ENCODE assay signal across 28 cellular contexts in genomic region chr22:23113847-23114720, GRCh38. TPM values are rescaled to one million over a fixed set of nuclear protein-coding genes. Genes with fewer than 3 reads are reported as not detected.
DNase-seq lines count a peak whose midpoint lies in the region; ATAC-seq and TF ChIP-seq lines count a peak whose summit lies in the region.
"Had no signal": no experiment of that assay in that cellular context is flagged by ENCODE, and none has a peak within 500 bp of the region (broad histone marks: within the 10 kb centered on the region; RNA-seq: fewer than 3 reads in every experiment).

No MANE protein-coding gene starts in this region.

- no peak for TF ChIP-seq CTCF in ovary (IDR thresholded peaks at IDR 0.05)

- H2BK120ac ChIP-seq in neuronal stem cell (ENCODE audit: low read depth, low read length): no peak overlapping the region

- H3K23ac ChIP-seq in neuronal stem cell (ENCODE audit: low read depth, low read length, poor library complexity): peak overlapping the region; percentile 92

- DNase-seq in NAMALWA (ENCODE audit: low spot score): peak; percentile 25
- DNase-seq in globus pallidus (ENCODE audit: low spot score): peak; percentile 97
- DNase-seq in neuronal stem cell (ENCODE audit: low spot score): no peak
- DNase-seq in HAP-1 (ENCODE audit: low spot score in 2 of 2): no peak
- DNase-seq in ovary: no peak
- DNase-seq: activated CD4-positive, alpha-beta T cell treated with anti-CD3 and anti-CD28 coated beads, Interleukin-2, amount 50 U/mL, for 48 hours; activated naive CD4-positive, alpha-beta T cell treated with anti-CD3 and anti-CD28 coated beads, Interleukin-2, amount 10 ng/mL, durations not matched to agents 7 days and 5 days; Calu3; esophagus squamous epithelium; gastrocnemius medialis; islet precursor cell; MM.1S; NCI-H1417 treated with DMSO at 0.1 percent for 48 hours; NCI-H2081 treated with DMSO at 0.1 percent for 48 hours; NCI-H774; psoas muscle; stomach; T-helper 1 cell had no signal

- H3K4me1 ChIP-seq in neuronal stem cell (ENCODE audit: control insufficient read depth in 2 of 2, insufficient read depth in 1 of 2, low read depth in 1 of 2, low read length in 2 of 2): peaks cover 4 to 12% of the 10 kb centered on the region in 2 donors
- H3K4me1 ChIP-seq in HAP-1: no peaks in the 10 kb centered on the region
- peaks cover 11% of the 10 kb centered on the region for H3K4me1 ChIP-seq in ovary (ENCODE audit: insufficient read depth)
- H3K4me1 ChIP-seq: esophagus squamous epithelium, psoas muscle, upper lobe of left lung had no signal

- no peak overlapping the region for H2AK5ac ChIP-seq in neuronal stem cell (ENCODE audit: low read depth, low read length)

- H2BK12ac ChIP-seq in neuronal stem cell (ENCODE audit: low read length): no peak overlapping the region

- intact Hi-C loops in ovary (cut with DNase I): no loop called here

- H3K27ac ChIP-seq in neuronal stem cell (replicated peaks; ENCODE audit: low read length) (no peak overlapping the region), temporal lobe (ENCODE audit: low read depth, low read length) (peak overlapping the region; percentile 100), ovary (peak overlapping the region in 1 of 2 donors; percentile 57)
- H3K27ac ChIP-seq: C4-2B, cardiac muscle cell, esophagus squamous epithelium, gastrocnemius medialis, psoas muscle, skin epidermis, upper lobe of left lung had no signal

- peaks cover 0 to 2% of the 10 kb centered on the region in 2 donors for H3K36me3 ChIP-seq in neuronal stem cell (replicated peaks in 1 of 2; ENCODE audit: control insufficient read depth in 2 of 2, insufficient read depth in 2 of 2, low read length in 2 of 2)
- no peaks in the 10 kb centered on the region for H3K36me3 ChIP-seq in HAP-1 (replicated peaks)
- H3K36me3 ChIP-seq in ovary: no peaks in the 10 kb centered on the region
- H3K36me3 ChIP-seq: cardiac muscle cell, esophagus squamous epithelium, gastrocnemius medialis, stomach, upper lobe of left lung had no signal

- in situ Hi-C loops in HAP-1 (cut with MboI; ENCODE audit: low sequenced_read_pairs): no loop called here

- H3K27me3 ChIP-seq in neuronal stem cell (ENCODE audit: control insufficient read depth in 3 of 3, insufficient read depth in 3 of 3, low read depth in 1 of 3, low read length in 3 of 3): no peaks in the 10 kb centered on the region
- H3K27me3 ChIP-seq in HAP-1 (ENCODE audit: low read depth): no peaks in the 10 kb centered on the region
- no peaks in the 10 kb centered on the region for H3K27me3 ChIP-seq in ovary
- H3K27me3 ChIP-seq: cardiac muscle cell, esophagus squamous epithelium, gastrocnemius medialis, stomach, upper lobe of left lung had no signal

- H3K4me3 ChIP-seq in neuronal stem cell (ENCODE audit: low read length in 2 of 2) (no peak overlapping the region), HAP-1 (no peak overlapping the region), ovary (no peak overlapping the region)
- H3K4me3 ChIP-seq: cardiac muscle cell, esophagus squamous epithelium, gastrocnemius medialis, psoas muscle, skin epidermis, stomach, upper lobe of left lung had no signal

- no peak overlapping the region for H2BK5ac ChIP-seq in neuronal stem cell (ENCODE audit: low read length)

- TF ChIP-seq POLR2A in ovary (IDR thresholded peaks at IDR 0.05): no peak

- WGBS in neuronal stem cell (ENCODE audit: extremely low coverage in 2 of 2, insufficient read length in 2 of 2, insufficient replicate concordance in 1 of 2), 2 donors: no CpG with 5 or more reads among the region's 18 CpGs
- 86 to 92% (median 88%) methylated on average over 18 of the region's 18 CpGs for WGBS in ovary, 3 donors

- H3K14ac ChIP-seq in neuronal stem cell (ENCODE audit: low read length): no peak overlapping the region

- no peak overlapping the region for H4K8ac ChIP-seq in neuronal stem cell (ENCODE audit: low read depth, low read length)

- H3K18ac ChIP-seq in neuronal stem cell (ENCODE audit: low read length): peak overlapping the region; percentile 24

- no peak overlapping the region for H2BK15ac ChIP-seq in neuronal stem cell (ENCODE audit: low read length)

- no peak overlapping the region for H2AFZ ChIP-seq in neuronal stem cell (ENCODE audit: low read length)

- H3K4me2 ChIP-seq in neuronal stem cell (ENCODE audit: insufficient read depth, low read length, poor library complexity, severe bottlenecking): no peak overlapping the region

- H3K4ac ChIP-seq in neuronal stem cell (ENCODE audit: low read length): no peak overlapping the region

- no peaks in the 10 kb centered on the region for H3K9me3 ChIP-seq in neuronal stem cell (replicated peaks in 1 of 2; ENCODE audit: control insufficient read depth in 2 of 2, insufficient read depth in 1 of 2, low read depth in 1 of 2, low read length in 2 of 2)
- H3K9me3 ChIP-seq in HAP-1: no peaks in the 10 kb centered on the region
- H3K9me3 ChIP-seq in ovary: no peaks in the 10 kb centered on the region
- H3K9me3 ChIP-seq: esophagus squamous epithelium, gastrocnemius medialis, psoas muscle, stomach, upper lobe of left lung had no signal

- no peak overlapping the region for H3K9ac ChIP-seq in neuronal stem cell (ENCODE audit: low read depth, low read length, poor library complexity)

- H4K91ac ChIP-seq in neuronal stem cell (ENCODE audit: low read depth, low read length, poor library complexity): no peak overlapping the region

- no peak for ATAC-seq in GM18517 (IDR thresholded peaks at IDR 0.05; ENCODE audit: unreplicated experiment)
- ATAC-seq: gastrocnemius medialis had no signal

- TF ChIP-seq EP300 in ovary (IDR thresholded peaks at IDR 0.05): no peak

- peaks cover 6% of the 10 kb centered on the region for H3K79me1 ChIP-seq in neuronal stem cell (ENCODE audit: low read depth, low read length)

RNA-seq across cellular contexts. Expression of gene RSPH14, which starts 27.7 kb away (rescaled TPM):
- polyA plus RNA-seq in neuronal stem cell (2013, experiment 1 of 2): 2.0 TPM
- polyA plus RNA-seq in neuronal stem cell (2013, experiment 2 of 2): 2.2 TPM
- total RNA-seq in temporal lobe: 2.7 TPM
- total RNA-seq in ovary: 1 to 10 TPM; 1.4 to 4.6 (median 3.2) TPM
- 1 to 10 TPM; 1.4 to 2.0 TPM for polyA plus RNA-seq in ovary
- total RNA-seq: Calu3, esophagus squamous epithelium, gastrocnemius medialis, HT-29, psoas muscle, RPMI7951, SK-MEL-5, stomach had no signal
- polyA plus RNA-seq: liver, psoas muscle had no signal

RNA-seq across cellular contexts. Expression of gene RAB36, which starts 31.2 kb away (rescaled TPM):
- polyA plus RNA-seq in neuronal stem cell (2013, experiment 1 of 2): 4.5 TPM
- polyA plus RNA-seq in neuronal stem cell (2013, experiment 2 of 2): 4.5 TPM
- 4.9 TPM for total RNA-seq in temporal lobe
- 10 to 100 TPM in 3 of 7 donors, 1 to 10 TPM in 4; 3.9 to 18.7 (median 9.0) TPM for total RNA-seq in ovary
- polyA plus RNA-seq in ovary: 1 to 10 TPM; 4.0 to 5.1 TPM

RNA-seq across cellular contexts. Expression of gene GNAZ, which starts 43.8 kb away (rescaled TPM):
- 36.9 TPM for polyA plus RNA-seq in neuronal stem cell (2013, experiment 1 of 2)
- 37.0 TPM for polyA plus RNA-seq in neuronal stem cell (2013, experiment 2 of 2)
- total RNA-seq in temporal lobe (124 TPM), ovary (10 to 100 TPM; 11.1 to 40.8 (median 19.9) TPM)
- 1 to 10 TPM; 7.2 to 8.7 TPM for polyA plus RNA-seq in ovary

Comparison
In these comparisons a context has a peak if more than half of its experiments do, and no peak if none do; other contexts are left out.
1. DNase-seq: peak in NAMALWA (single experiment) and globus pallidus (single experiment); none in neuronal stem cell (single experiment), HAP-1 (0 of 2) and ovary (0 of 5).